10 cellular contexts compared by ENCODE assay signal in genomic region chr11:126311464-126312291, GRCh38. TPM values are rescaled to one million over a fixed set of nuclear protein-coding genes. Genes with fewer than 3 reads are reported as not detected.
A peak's percentile ranks its signal among the peaks of the same experiment; 100 is the strongest.
DNase-seq lines count a peak whose midpoint lies in the region; ATAC-seq and TF ChIP-seq lines count a peak whose summit lies in the region.
"Had no signal": no experiment of that assay in that cellular context is flagged by ENCODE, and none has a peak within 500 bp of the region (broad histone marks: within the 10 kb centered on the region; RNA-seq: fewer than 3 reads in every experiment).

No MANE protein-coding gene starts in this region.

- H3K9ac ChIP-seq in OCI-LY3 (ENCODE audit: low read length) = peak overlapping the region; percentile 18; the same call in 1 of the 2 replicates

- H3K79me2 ChIP-seq in OCI-LY3 (ENCODE audit: low read length) = peaks cover 27% of the 10 kb centered on the region

- ATAC-seq in Right ventricle myocardium inferior = peak; percentile 8
- ATAC-seq in HG03045 (IDR thresholded peaks at IDR 0.05; ENCODE audit: unreplicated experiment) = peak; percentile 68

- H3K4me3 ChIP-seq in left ventricle myocardium inferior (no peak overlapping the region), OCI-LY3 (ENCODE audit: low read length) (no peak overlapping the region)

- H3K4me1 ChIP-seq in left ventricle myocardium inferior (peaks cover 8% of the 10 kb centered on the region), OCI-LY3 (ENCODE audit: low read length) (peaks cover 47% of the 10 kb centered on the region)

- H3K9me3 ChIP-seq in left ventricle myocardium inferior (replicated peaks) = no peaks in the 10 kb centered on the region
- H3K9me3 ChIP-seq in OCI-LY3 (ENCODE audit: insufficient read depth, low read length) = no peaks in the 10 kb centered on the region

- DNase-seq in Right ventricle myocardium inferior (ENCODE audit: missing footprints) (no peak), left ventricle myocardium inferior (no peak), NCI-H345 treated with DMSO at 0.1 percent for 48 hours (lab: John Stamatoyannopoulos, UW; ENCODE audit: unreplicated experiment) (no peak), HK-2 (ENCODE audit: unreplicated experiment) (no peak), NCI-H446 treated with DMSO at 0.1 percent for 48 hours (lab: John Stamatoyannopoulos, UW) (no peak), NCI-H2171 (lab: John Stamatoyannopoulos, UW) (no peak)
- DNase-seq: amniotic stem cell, foreskin keratinocyte had no signal

- H2AFZ ChIP-seq in OCI-LY3 (ENCODE audit: low read depth, low read length) = no peak overlapping the region

- H3K36me3 ChIP-seq in left ventricle myocardium inferior (peaks cover 24% of the 10 kb centered on the region), OCI-LY3 (replicated peaks; ENCODE audit: low read depth, low read length) (peaks cover 47% of the 10 kb centered on the region)

- H4K20me1 ChIP-seq in OCI-LY3 (ENCODE audit: insufficient read depth, low read length) = peaks cover 26% of the 10 kb centered on the region

- no peak overlapping the region for H3K27ac ChIP-seq in left ventricle myocardium inferior (replicated peaks)
- H3K27ac ChIP-seq in OCI-LY3 (ENCODE audit: low read length) = peak overlapping the region; percentile 77
- H3K27ac ChIP-seq: foreskin keratinocyte had no signal

- peak overlapping the region; percentile 26 for H3K4me2 ChIP-seq in OCI-LY3 (ENCODE audit: low read length)

- H3K27me3 ChIP-seq in left ventricle myocardium inferior (ENCODE audit: low read depth) (no peaks in the 10 kb centered on the region), OCI-LY3 (ENCODE audit: low read depth, low read length) (no peaks in the 10 kb centered on the region)
- H3K27me3 ChIP-seq: foreskin keratinocyte had no signal

- TF ChIP-seq CTCF in left ventricle myocardium inferior (IDR thresholded peaks at IDR 0.05; ENCODE audit: borderline replicate concordance) = no peak
- no peak for TF ChIP-seq CTCF in OCI-LY3 (IDR thresholded peaks at IDR 0.05; ENCODE audit: low read depth, low read length)

- intact Hi-C loops in Right ventricle myocardium inferior (cut with DNase I) (loop anchor here (2.0 kb wide), 1 partner anchor 129 kb away; no protein-coding TSS in a partner anchor), left ventricle myocardium inferior (cut with micrococcal nuclease) (loop anchor here (2.0 kb wide), 1 partner anchor 169 kb away; no protein-coding TSS in a partner anchor)

RNA-seq across cellular contexts. Expression of gene DCPS, which starts 7.8 kb away (rescaled TPM):
- 10.8 TPM for total RNA-seq in Right ventricle myocardium inferior
- total RNA-seq in left ventricle myocardium inferior = 12.1 TPM

RNA-seq across cellular contexts. Expression of gene TIRAP, which starts 28.8 kb away (rescaled TPM):
- total RNA-seq in Right ventricle myocardium inferior (6.5 TPM), left ventricle myocardium inferior (6.0 TPM)

RNA-seq across cellular contexts. Expression of gene FOXRED1, which starts 42.7 kb away (rescaled TPM):
- 31.6 TPM for total RNA-seq in Right ventricle myocardium inferior
- 27.7 TPM for total RNA-seq in left ventricle myocardium inferior

RNA-seq across cellular contexts. Expression of gene SRPRA, which starts 43.0 kb away (rescaled TPM):
- 64.5 TPM for total RNA-seq in Right ventricle myocardium inferior
- total RNA-seq in left ventricle myocardium inferior = 64.2 TPM

RNA-seq across cellular contexts. Expression of gene ST3GAL4, which starts 43.8 kb away (rescaled TPM):
- total RNA-seq in Right ventricle myocardium inferior (45.1 TPM), left ventricle myocardium inferior (61.7 TPM)
